Comparison of ENCODE assay signal across 8 cellular contexts in genomic region chr18:62957885-62958472, GRCh38.
DNase-seq lines count a peak whose midpoint lies in the region; FAIRE-seq and TF ChIP-seq lines count a peak whose summit lies in the region.

No MANE protein-coding gene starts in this region.

- H3K36me3 ChIP-seq in Karpas-422 (ENCODE audit: insufficient read depth, low read length) (no peaks in the 10 kb centered on the region), sigmoid colon (peaks cover 0 to 2% (median 0%) of the 10 kb centered on the region in 4 donors)

- peak; percentile 94 for FAIRE-seq in GM12892 (lab: Jason Lieb, UNC)

- no peaks in the 10 kb centered on the region for H3K9me2 ChIP-seq in Karpas-422 (replicated peaks; ENCODE audit: insufficient read depth, low read length)

- H4K20me1 ChIP-seq in Karpas-422 (ENCODE audit: insufficient read depth, low read depth, low read length): no peaks in the 10 kb centered on the region

- no peak overlapping the region for H3K4me2 ChIP-seq in Karpas-422 (ENCODE audit: low read depth, low read length, poor library complexity, severe bottlenecking)

- H3K4me1 ChIP-seq in Karpas-422 (ENCODE audit: low read length) (no peaks in the 10 kb centered on the region), sigmoid colon (no peaks in the 10 kb centered on the region)

- no peak overlapping the region for H3K27ac ChIP-seq in 22Rv1
- H3K27ac ChIP-seq in Karpas-422 (ENCODE audit: low read length): no peak overlapping the region
- H3K27ac ChIP-seq in sigmoid colon: no peak overlapping the region

- no peak for TF ChIP-seq POLR2A in GM12892 (IDR thresholded peaks at IDR 0.05; ENCODE audit: low read depth, low read length)
- no peak for TF ChIP-seq POLR2A in sigmoid colon (IDR thresholded peaks at IDR 0.05)

- H3K4me3 ChIP-seq in Karpas-422 (ENCODE audit: low read length) (no peak overlapping the region), fibroblast of mammary gland (ENCODE audit: control insufficient read depth, low read depth, low read length) (no peak overlapping the region), sigmoid colon (no peak overlapping the region)

- H3K79me2 ChIP-seq in Karpas-422 (ENCODE audit: low read length): no peaks in the 10 kb centered on the region

- peak; percentile 80 for TF ChIP-seq CTCF in 22Rv1 (IDR thresholded peaks at IDR 0.05)
- peak; percentile 44 for TF ChIP-seq CTCF in fibroblast of mammary gland (conservative IDR thresholded peaks at IDR 0.05; ENCODE audit: control insufficient read depth, insufficient read depth, low read depth, low read length)
- peak in 3 of 4 experiments; percentile 30 to 40 (median 39) for TF ChIP-seq CTCF in sigmoid colon (IDR thresholded peaks at IDR 0.05)

- H3K9me3 ChIP-seq in Karpas-422 (ENCODE audit: low read length): no peaks in the 10 kb centered on the region
- H3K9me3 ChIP-seq in sigmoid colon: no peaks in the 10 kb centered on the region

- 71 to 80% methylated on average over 9 of the region's 9 CpGs for WGBS in sigmoid colon, 2 donors

- no peak overlapping the region for H3K9ac ChIP-seq in Karpas-422 (ENCODE audit: low read length)

- H2AFZ ChIP-seq in Karpas-422 (ENCODE audit: low read length): no peak overlapping the region

- no peaks in the 10 kb centered on the region for H3K27me3 ChIP-seq in Karpas-422 (ENCODE audit: low read length)
- no peaks in the 10 kb centered on the region for H3K27me3 ChIP-seq in sigmoid colon

- no peak for DNase-seq in GM12892 (ENCODE audit: insufficient read length)
- DNase-seq in Karpas-422: peak; percentile 75
- peak; percentile 47 to 70 for DNase-seq in activated CD4-positive, alpha-beta T cell treated with anti-CD3 and anti-CD28 coated beads, Interleukin-2, amount 50 U/mL, for 48 hours
- peak; percentile 55 for DNase-seq in fibroblast of mammary gland (ENCODE audit: low read depth)
- DNase-seq in sigmoid colon: no peak
- no peak for DNase-seq in amygdala (lab: John Stamatoyannopoulos, UW)
- DNase-seq in effector CD8-positive, alpha-beta T cell (lab: John Stamatoyannopoulos, UW): no peak

- intact Hi-C loops in sigmoid colon (cut with DNase I): no loop called here

- no peak for TF ChIP-seq EP300 in sigmoid colon (IDR thresholded peaks at IDR 0.05)

Comparison
In these comparisons a context has a peak if more than half of its experiments do, and no peak if none do; other contexts are left out.
1. DNase-seq: peak in Karpas-422 (single experiment), activated CD4-positive, alpha-beta T cell treated with anti-CD3 and anti-CD28 coated beads, Interleukin-2, amount 50 U/mL, for 48 hours (2 of 2) and fibroblast of mammary gland (single experiment); none in GM12892 (single experiment), sigmoid colon (single experiment), amygdala (0 of 56) and effector CD8-positive, alpha-beta T cell (single experiment).
2. Peak in every context shown above with its lines, with median percentiles within 50 percentile points of each other: CTCF ChIP-seq.